ENCODE assay signal across 1 cellular context in genomic region chr20:31569163-31570020, GRCh38.
TF ChIP-seq lines count a peak whose summit lies in the region.

No MANE protein-coding gene starts in this region.

TF ChIP-seq in HepG2, 621 proteins besides CTCF, POLR2A, EP300 and RAD21 (continued from another document and continues in another):
- TF ChIP-seq BCLAF1 (IDR thresholded peaks at IDR 0.05) = no peak
- TF ChIP-seq FOXM1 (CRISPR knock-in tag; IDR thresholded peaks at IDR 0.05) = no peak
- TF ChIP-seq KLF6 (CRISPR knock-in tag; IDR thresholded peaks at IDR 0.05) = no peak
- TF ChIP-seq ZNF569 (CRISPR knock-in tag; IDR thresholded peaks at IDR 0.05; ENCODE audit: borderline replicate concordance) = no peak
- 0 out of 2 replicates have a peak, but pooled peaks have one; percentile 17 for TF ChIP-seq KDM3A (CRISPR knock-in tag; IDR thresholded peaks at IDR 0.05; ENCODE audit: low read depth)
- TF ChIP-seq KLF13 (CRISPR knock-in tag; IDR thresholded peaks at IDR 0.05) = no peak
- TF ChIP-seq ZNF260 (CRISPR knock-in tag; IDR thresholded peaks at IDR 0.05; ENCODE audit: borderline replicate concordance, low read depth) = no peak
- peak; percentile 81 for TF ChIP-seq PHF5A (CRISPR knock-in tag; IDR thresholded peaks at IDR 0.05; ENCODE audit: low read depth, unreplicated experiment)
- TF ChIP-seq GPBP1L1 (CRISPR knock-in tag; IDR thresholded peaks at IDR 0.05) = no peak
- TF ChIP-seq ZBTB7B (CRISPR knock-in tag; IDR thresholded peaks at IDR 0.05) = peak; percentile 65; the same call in 1 of the 2 replicates
- no peak for TF ChIP-seq ZFP36 (IDR thresholded peaks at IDR 0.05; ENCODE audit: borderline replicate concordance, low read depth, low read length, partially characterized antibody)
- peak; percentile 63; the same call in 1 of the 2 replicates for TF ChIP-seq MIER2 (CRISPR knock-in tag; IDR thresholded peaks at IDR 0.05)
- peak; percentile 56 for TF ChIP-seq MYC (CRISPR knock-in tag; IDR thresholded peaks at IDR 0.05; ENCODE audit: borderline replicate concordance)
- peak; percentile 74; the same call in 1 of the 2 replicates for TF ChIP-seq ZBTB34 (CRISPR knock-in tag; IDR thresholded peaks at IDR 0.05)
- TF ChIP-seq SMAD9 (CRISPR knock-in tag; IDR thresholded peaks at IDR 0.05) = 0 out of 2 replicates have a peak, but pooled peaks have one; percentile 65
- TF ChIP-seq ZSCAN30 (CRISPR knock-in tag; IDR thresholded peaks at IDR 0.05) = peak; percentile 74; the same call in 1 of the 2 replicates
- 0 out of 2 replicates have a peak, but pooled peaks have one; percentile 10 for TF ChIP-seq STAT6 (CRISPR knock-in tag; IDR thresholded peaks at IDR 0.05; ENCODE audit: borderline replicate concordance)
- TF ChIP-seq MZF1 (CRISPR knock-in tag; IDR thresholded peaks at IDR 0.05; ENCODE audit: borderline replicate concordance) = no peak
- no peak for TF ChIP-seq REXO4 (CRISPR knock-in tag; IDR thresholded peaks at IDR 0.05; ENCODE audit: borderline replicate concordance)
- 0 out of 2 replicates have a peak, but pooled peaks have one; percentile 58 for TF ChIP-seq ZSCAN5A (CRISPR knock-in tag; IDR thresholded peaks at IDR 0.05; ENCODE audit: borderline replicate concordance)
- TF ChIP-seq NR2C2 (CRISPR knock-in tag; IDR thresholded peaks at IDR 0.05; ENCODE audit: borderline replicate concordance) = no peak
- peak; percentile 83 for TF ChIP-seq DNMT1 (CRISPR knock-in tag; IDR thresholded peaks at IDR 0.05)
- TF ChIP-seq ZC3H4 (CRISPR knock-in tag; IDR thresholded peaks at IDR 0.05; ENCODE audit: borderline replicate concordance) = no peak
- 0 out of 2 replicates have a peak, but pooled peaks have one; percentile 15 for TF ChIP-seq ZNF274 (CRISPR knock-in tag; IDR thresholded peaks at IDR 0.05)
- TF ChIP-seq ZZZ3 (CRISPR knock-in tag; IDR thresholded peaks at IDR 0.05; ENCODE audit: borderline replicate concordance) = peak; percentile 79
- no peak for TF ChIP-seq ZNF75D (CRISPR knock-in tag; IDR thresholded peaks at IDR 0.05; ENCODE audit: borderline replicate concordance)
- TF ChIP-seq ZBTB4 (CRISPR knock-in tag; IDR thresholded peaks at IDR 0.05; ENCODE audit: borderline replicate concordance) = no peak; the same call in 1 of the 2 replicates
- TF ChIP-seq SIX1 (CRISPR knock-in tag; IDR thresholded peaks at IDR 0.05; ENCODE audit: borderline replicate concordance) = no peak
- 0 out of 2 replicates have a peak, but pooled peaks have one; percentile 39 for TF ChIP-seq RELA (CRISPR knock-in tag; IDR thresholded peaks at IDR 0.05)
- peak; percentile 97 for TF ChIP-seq THRA (CRISPR knock-in tag; IDR thresholded peaks at IDR 0.05; ENCODE audit: borderline replicate concordance)
- no peak for TF ChIP-seq ZNF552 (CRISPR knock-in tag; IDR thresholded peaks at IDR 0.05; ENCODE audit: borderline replicate concordance)
- TF ChIP-seq CBX1 (IDR thresholded peaks at IDR 0.05; ENCODE audit: low read depth) = no peak
- TF ChIP-seq ZNF276 (CRISPR knock-in tag; IDR thresholded peaks at IDR 0.05; ENCODE audit: low read depth) = 0 out of 2 replicates have a peak, but pooled peaks have one; percentile 28
- peak; percentile 62; the same call in 1 of the 2 replicates for TF ChIP-seq ZNF138 (CRISPR knock-in tag; IDR thresholded peaks at IDR 0.05; ENCODE audit: low read depth)
- no peak for TF ChIP-seq RBAK (CRISPR knock-in tag; IDR thresholded peaks at IDR 0.05)
- no peak for TF ChIP-seq ATF4 (CRISPR knock-in tag; IDR thresholded peaks at IDR 0.05)
- TF ChIP-seq TP53 (CRISPR knock-in tag; conservative IDR thresholded peaks at IDR 0.05) = peak; percentile 58
- peak; percentile 83; the same call in 1 of the 2 replicates for TF ChIP-seq HES4 (CRISPR knock-in tag; IDR thresholded peaks at IDR 0.05; ENCODE audit: borderline replicate concordance)
- TF ChIP-seq ZNF335 (CRISPR knock-in tag; IDR thresholded peaks at IDR 0.05) = peak; percentile 97
- TF ChIP-seq ELF1 (CRISPR knock-in tag; IDR thresholded peaks at IDR 0.05) = peak; percentile 43; the same call in 1 of the 2 replicates
